Comparison of ENCODE assay signal across 1 cellular context in genomic region chr4:73705721-73706120, GRCh38.
TF ChIP-seq lines count a peak whose summit lies in the region.

No MANE protein-coding gene starts in this region.

TF ChIP-seq in SK-N-SH, 30 proteins besides CTCF, POLR2A, EP300 and RAD21 (continued from another document):
- TF ChIP-seq REST (IDR thresholded peaks at IDR 0.05; ENCODE audit: low read depth, low read length) (no peak), CHD2 (IDR thresholded peaks at IDR 0.05; ENCODE audit: low read length, partially characterized antibody) (no peak), RCOR1 (IDR thresholded peaks at IDR 0.05; ENCODE audit: low read length) (no peak)
